Comparison of ENCODE assay signal across 10 cellular contexts in the genomic region with DNA sequence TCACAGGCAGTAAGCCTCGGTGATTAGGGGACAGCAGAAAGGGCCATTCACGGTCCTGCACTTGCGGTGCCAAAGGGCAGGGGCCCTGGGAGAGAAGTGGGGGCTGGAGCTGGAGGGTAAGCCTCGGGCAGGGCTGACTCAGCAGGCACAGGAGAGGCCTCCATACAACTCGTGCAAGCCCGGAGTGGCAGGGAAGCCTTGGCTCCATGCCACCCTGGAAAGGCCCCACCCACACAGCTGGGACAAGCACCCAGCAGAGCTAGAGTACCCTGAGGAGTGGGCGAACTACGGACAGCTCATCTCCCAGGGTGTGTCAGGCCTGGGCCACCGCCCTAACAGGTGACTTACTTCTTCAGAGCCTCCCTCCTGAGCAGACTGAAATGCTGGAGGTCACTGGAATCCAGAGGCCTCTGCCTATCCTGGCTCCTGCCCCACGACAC. TPM values are rescaled to one million over a fixed set of nuclear protein-coding genes. Genes with fewer than 3 reads are reported as not detected.
DNase-seq lines count a peak whose midpoint lies in the region; ATAC-seq, FAIRE-seq and TF ChIP-seq lines count a peak whose summit lies in the region.
"Had no signal": no experiment of that assay in that cellular context is flagged by ENCODE, and none has a peak within 500 bp of the region (broad histone marks: within the 10 kb centered on the region; RNA-seq: fewer than 3 reads in every experiment).

No MANE protein-coding gene starts in this region.

- no peak overlapping the region for H4K8ac ChIP-seq in trophoblast cell (ENCODE audit: low read depth, low read length)

- no peaks in the 10 kb centered on the region for H3K79me2 ChIP-seq in HepG2 (ENCODE audit: insufficient read depth, low read length)
- no peaks in the 10 kb centered on the region for H3K79me2 ChIP-seq in trophoblast cell (ENCODE audit: control insufficient read depth, insufficient read depth, low read length, poor library complexity)

- no peak overlapping the region for H3K4ac ChIP-seq in trophoblast cell (ENCODE audit: low read depth, low read length)

- H3K27me3 ChIP-seq in HepG2 (ENCODE audit: control insufficient read depth in 1 of 2, insufficient read depth in 2 of 2, low read length in 2 of 2) (no peaks in the 10 kb centered on the region), trophoblast cell (ENCODE audit: insufficient read depth, low read length) (no peaks in the 10 kb centered on the region)

- no peaks in the 10 kb centered on the region for H4K20me1 ChIP-seq in HepG2 (ENCODE audit: insufficient read depth, low read length)

- peaks cover 0 to 5% (median 0%) of the 10 kb centered on the region in 5 experiments for H3K9me3 Mint-ChIP-seq in brain
- no peaks in the 10 kb centered on the region for H3K9me3 Mint-ChIP-seq in activated naive CD4-positive, alpha-beta T cell treated with anti-CD3 and anti-CD28 coated beads, Interleukin-2, amount 10 ng/mL, durations not matched to agents 7 days and 5 days

- H2AK5ac ChIP-seq in trophoblast cell (ENCODE audit: low read length): no peak overlapping the region

- no peak for TF ChIP-seq RAD21 in A549 (conservative IDR thresholded peaks at IDR 0.05 in 1 of 2, IDR thresholded peaks at IDR 0.05 in 1 of 2)
- no peak for TF ChIP-seq RAD21 in HepG2 (CRISPR knock-in tag; IDR thresholded peaks at IDR 0.05)

- DNase-seq in A549 (ENCODE audit: low read depth in 1 of 2, low spot score in 1 of 2) (peak in 1 of 2 experiments; percentile 44), HK-2 (ENCODE audit: unreplicated experiment) (peak; percentile 63), HepG2 (ENCODE audit: low spot score) (peak; percentile 60), trophoblast cell (no peak)
- no peak for DNase-seq in activated naive CD4-positive, alpha-beta T cell treated with anti-CD3 and anti-CD28 coated beads, Interleukin-2, amount 10 ng/mL, durations not matched to agents 7 days and 5 days
- no peak for DNase-seq in stimulated activated CD4-positive, alpha-beta T cell treated with anti-CD3 and anti-CD28 coated beads, Interleukin-2, amount 100 ng/mL, for 24 hours
- DNase-seq: DND-41 had no signal

- peak overlapping the region in 1 of 5 experiments; percentile 13 for H3K4me3 Mint-ChIP-seq in brain
- no peak overlapping the region for H3K4me3 Mint-ChIP-seq in activated naive CD4-positive, alpha-beta T cell treated with anti-CD3 and anti-CD28 coated beads, Interleukin-2, amount 10 ng/mL, durations not matched to agents 7 days and 5 days

- in situ Hi-C loops in HepG2 (cut with HindIII; ENCODE audit: extremely low pct_ligation_motif_present, low pct_unique_long_range_greater_than_20kb): loop anchor here (10.0 kb wide), 1 partner anchor 150 kb away; the partner anchor contains the start of gene RPS14

- no peak overlapping the region for H2BK12ac ChIP-seq in trophoblast cell (ENCODE audit: low read length)

- H3K9me3 ChIP-seq in A549 (no peaks in the 10 kb centered on the region), HepG2 (ENCODE audit: low read length) (no peaks in the 10 kb centered on the region), trophoblast cell (ENCODE audit: insufficient read depth, low read depth, low read length) (peaks cover 2% of the 10 kb centered on the region)

- no peak overlapping the region for H3K18ac ChIP-seq in trophoblast cell (ENCODE audit: low read length)

- H3K14ac ChIP-seq in trophoblast cell (ENCODE audit: low read length): no peak overlapping the region

- H3K27ac ChIP-seq in A549: peak overlapping the region; percentile 74 to 87
- H3K27ac ChIP-seq in HepG2 (ENCODE audit: extremely low read length, insufficient read depth, low read length): no peak overlapping the region
- H3K27ac ChIP-seq in trophoblast cell (ENCODE audit: low read depth, low read length): no peak overlapping the region

- H3K4me1 ChIP-seq in A549 (peaks cover 49% of the 10 kb centered on the region), HepG2 (ENCODE audit: insufficient read depth, low read length) (peaks cover 30% of the 10 kb centered on the region), trophoblast cell (ENCODE audit: control insufficient read depth in 1 of 2, insufficient read depth in 2 of 2, low read length in 2 of 2) (no peaks in the 10 kb centered on the region)

- TF ChIP-seq EP300 in A549 (IDR thresholded peaks at IDR 0.05) (no peak), HepG2 (IDR thresholded peaks at IDR 0.05; ENCODE audit: low read depth in 2 of 2, low read length in 2 of 2) (no peak), HepG2 (CRISPR knock-in tag; IDR thresholded peaks at IDR 0.05; ENCODE audit: borderline replicate concordance) (no peak; the same call in 1 of the 2 replicates)

- H3K9ac ChIP-seq in HepG2 (ENCODE audit: insufficient read depth, low read depth, low read length) (peak overlapping the region; percentile 15; the same call in 1 of the 2 replicates), trophoblast cell (ENCODE audit: low read length) (no peak overlapping the region)

- POLR2A ChIA-PET in A549 (lab: Yijun Ruan, JAX): no interaction called here
- POLR2A ChIA-PET in HepG2 (lab: Yijun Ruan, JAX): interaction anchor here (0.7 to 2.7 kb wide), 5 partner anchors 10 to 158 kb away, joined by 3 to 12 read pairs (median 4); no protein-coding TSS in a partner anchor

- CTCF ChIA-PET in A549 (lab: Yijun Ruan, JAX): interaction anchor here (1.1 to 1.9 kb wide), 6 partner anchors 8 to 133 kb away, joined by 3 to 13 read pairs (median 6); partner anchors contain the start of gene ARSI
- CTCF ChIA-PET in HepG2 (lab: Yijun Ruan, JAX; ENCODE audit: low intra/inter-chr PET ratio, low total read pairs): no interaction called here
- CTCF ChIA-PET in activated naive CD4-positive, alpha-beta T cell treated with anti-CD3 and anti-CD28 coated beads, Interleukin-2, amount 10 ng/mL, durations not matched to agents 7 days and 5 days (lab: Charles Lee): no interaction called here

- H3K23ac ChIP-seq in trophoblast cell (ENCODE audit: low read length): no peak overlapping the region

- H3K4me3 ChIP-seq in A549 (no peak overlapping the region), HepG2 (replicated peaks in 1 of 3; ENCODE audit: insufficient read depth in 1 of 3, low read depth in 2 of 3, low read length in 3 of 3) (peak overlapping the region in 1 of 3 experiments; percentile 50; a peak in 1 of 6 replicates), trophoblast cell (ENCODE audit: low read depth, low read length) (no peak overlapping the region)

- H3K4me1 Mint-ChIP-seq in brain: peaks cover 69% of the 10 kb centered on the region
- no peaks in the 10 kb centered on the region for H3K4me1 Mint-ChIP-seq in activated naive CD4-positive, alpha-beta T cell treated with anti-CD3 and anti-CD28 coated beads, Interleukin-2, amount 10 ng/mL, durations not matched to agents 7 days and 5 days

- H2BK120ac ChIP-seq in trophoblast cell (ENCODE audit: insufficient read depth, low read length, poor library complexity): no peak overlapping the region

- peak; percentile 44 to 67; a peak in 5 of 6 replicates for ATAC-seq in A549
- peak; percentile 80 for ATAC-seq in HepG2
- no peak for ATAC-seq in GM18498 (IDR thresholded peaks at IDR 0.05; ENCODE audit: unreplicated experiment)

- H3K36me3 ChIP-seq in HepG2 (replicated peaks in 1 of 2; ENCODE audit: control insufficient read depth in 1 of 2, insufficient read depth in 2 of 2, low read length in 2 of 2) (no peaks in the 10 kb centered on the region; a peak in 1 of 5 replicates), trophoblast cell (ENCODE audit: control insufficient read depth in 1 of 2, insufficient read depth in 2 of 2, low read length in 2 of 2) (peaks cover 0 to 3% of the 10 kb centered on the region in 2 experiments)

- H3K27me3 Mint-ChIP-seq in brain: peaks cover 3% of the 10 kb centered on the region
- H3K27me3 Mint-ChIP-seq in activated naive CD4-positive, alpha-beta T cell treated with anti-CD3 and anti-CD28 coated beads, Interleukin-2, amount 10 ng/mL, durations not matched to agents 7 days and 5 days: peaks cover 13% of the 10 kb centered on the region

- H2BK5ac ChIP-seq in trophoblast cell (ENCODE audit: low read depth, low read length, poor library complexity): no peak overlapping the region

- H3K4me2 ChIP-seq in A549 (peak overlapping the region; percentile 64), HepG2 (ENCODE audit: low read depth, low read length) (peak overlapping the region; percentile 64), trophoblast cell (ENCODE audit: low read length) (no peak overlapping the region)

- no peaks in the 10 kb centered on the region for H3K36me3 Mint-ChIP-seq in brain
- H3K36me3 Mint-ChIP-seq in activated naive CD4-positive, alpha-beta T cell treated with anti-CD3 and anti-CD28 coated beads, Interleukin-2, amount 10 ng/mL, durations not matched to agents 7 days and 5 days: no peaks in the 10 kb centered on the region

- peak overlapping the region in 4 of 5 experiments; percentile 47 to 86 (median 64) for H3K27ac Mint-ChIP-seq in brain
- H3K27ac Mint-ChIP-seq in activated naive CD4-positive, alpha-beta T cell treated with anti-CD3 and anti-CD28 coated beads, Interleukin-2, amount 10 ng/mL, durations not matched to agents 7 days and 5 days: no peak overlapping the region

- no peak overlapping the region for H2AFZ ChIP-seq in HepG2 (ENCODE audit: low read length)
- no peak overlapping the region for H2AFZ ChIP-seq in trophoblast cell (ENCODE audit: insufficient read depth, low read length, poor library complexity)

- WGBS in A549 (ENCODE audit: missing lambda C conversion rate): 32% methylated on average over 10 of the region's 10 CpGs
- WGBS in HepG2 (ENCODE audit: low lambda C conversion rate): 7% methylated on average over 7 of the region's 10 CpGs
- WGBS in trophoblast cell (ENCODE audit: extremely low coverage, insufficient coverage, insufficient read length): no CpG with 5 or more reads among the region's 10 CpGs

- no peaks in the 10 kb centered on the region for H3K79me1 ChIP-seq in trophoblast cell (ENCODE audit: low read length)

- intact Hi-C loops in HepG2 (cut with micrococcal nuclease; ENCODE audit: unreplicated experiment): no loop called here

- no peak for TF ChIP-seq POLR2A in A549 (IDR thresholded peaks at IDR 0.05; ENCODE audit: low read length)
- TF ChIP-seq POLR2A in HepG2 (IDR thresholded peaks at IDR 0.05; ENCODE audit: insufficient read depth in 1 of 2, low read depth in 2 of 2, low read length in 2 of 2): no peak

- no TSS peak for BruUV-seq in HepG2 (replicated peaks; lab: Mats Ljungman, UMichigan)

- H4K91ac ChIP-seq in trophoblast cell (ENCODE audit: low read depth, low read length): no peak overlapping the region

- TF ChIP-seq CTCF in A549 (IDR thresholded peaks at IDR 0.05): no peak
- TF ChIP-seq CTCF in brain (conservative IDR thresholded peaks at IDR 0.05): no peak
- no peak for TF ChIP-seq CTCF in HepG2 (CRISPR knock-in tag; IDR thresholded peaks at IDR 0.05)

- no peak for FAIRE-seq in A549 (lab: Jason Lieb, UNC)
- no peak for FAIRE-seq in HepG2 (lab: Jason Lieb, UNC)

- no peak overlapping the region for H4K12ac ChIP-seq in trophoblast cell (ENCODE audit: low read depth, low read length)

RNA-seq across cellular contexts. Expression of gene CAMK2A, which starts 5.6 kb away (rescaled TPM):
- polyA plus RNA-seq in A549 (2011; rRNA removed) (0.09 and 0.19 TPM in 2 replicates), A549 (2017; fragmentation: RNase III; extraction: RNeasy Plus Mini Kit Qiagen cat#74134 plus additional on column Dnase treatment) (0.67 to 1.6 TPM (median 0.93 TPM) in 3 replicates), brain (ENCODE audit: insufficient read depth, low read depth, low replicate concordance) (116 TPM), HepG2 (2011; rRNA removed) (0.16 TPM in 1 of 2 replicates, not detected in the other)
- 0.07 and 0.14 TPM in 2 replicates for polyA plus RNA-seq in A549 (2012; cell fraction: cytosol; rRNA removed)
- polyA plus RNA-seq in A549 (2012; cell fraction: nucleus; rRNA removed): 1.2 and 1.9 TPM in 2 replicates
- 0.45 and 0.54 TPM in 2 replicates for polyA minus RNA-seq in A549 (2011; rRNA and poly(A)+ RNA removed)
- 0.11 TPM in 1 of 2 replicates, not detected in the other for total RNA-seq in HepG2 (2016; rRNA removed; fragmentation: Illumina TruSeq; extraction: Trizol)
- total RNA-seq in HepG2 (2016; cell fraction: cytosol; rRNA removed; fragmentation: Illumina TruSeq; extraction: Trizol; ENCODE audit: low read depth): not detected in 2 replicates
- total RNA-seq in HepG2 (2016; cell fraction: insoluble cytoplasmic fraction; rRNA removed; fragmentation: Illumina TruSeq; extraction: Trizol): 0.03 and 0.09 TPM in 2 replicates
- total RNA-seq in HepG2 (2016; cell fraction: membrane; rRNA removed; fragmentation: Illumina TruSeq; extraction: Trizol): not detected in 2 replicates
- 0.25 and 0.40 TPM in 2 replicates for total RNA-seq in HepG2 (2016; cell fraction: nucleus; rRNA removed; fragmentation: Illumina TruSeq; extraction: Trizol)
- 0.03 and 0.04 TPM in 2 replicates for polyA plus RNA-seq in HepG2 (2011; cell fraction: cytosol; rRNA removed)
- polyA plus RNA-seq in HepG2 (2011; cell fraction: nucleus; rRNA removed): 0.09 and 0.39 TPM in 2 replicates
- 0.03 and 0.08 TPM in 2 replicates for polyA plus RNA-seq in HepG2 (2012)
- polyA plus RNA-seq in HepG2 (2016; cell fraction: cytosol; fragmentation: Illumina TruSeq; extraction: Trizol; ENCODE audit: low read depth): 0.06 TPM in 1 of 2 replicates, not detected in the other
- 0.05 TPM in 1 of 2 replicates, not detected in the other for polyA plus RNA-seq in HepG2 (2016; cell fraction: insoluble cytoplasmic fraction; fragmentation: Illumina TruSeq; extraction: Trizol; ENCODE audit: low read depth)
- not detected in 2 replicates for polyA plus RNA-seq in HepG2 (2016; cell fraction: membrane; fragmentation: Illumina TruSeq; extraction: Trizol; ENCODE audit: low read depth)
- polyA plus RNA-seq in HepG2 (2016; cell fraction: nucleus; fragmentation: Illumina TruSeq; extraction: Trizol; ENCODE audit: insufficient read depth, low read depth): 0.34 and 0.43 TPM in 2 replicates
- polyA minus RNA-seq in HepG2 (2011; rRNA and poly(A)+ RNA removed; ENCODE audit: low replicate concordance): 0.14 TPM in 1 of 2 replicates, not detected in the other
- not detected in 2 replicates for polyA minus RNA-seq in HepG2 (2011; cell fraction: cytosol; rRNA and poly(A)+ RNA removed)
- 0.12 TPM in 1 of 2 replicates, not detected in the other for polyA minus RNA-seq in HepG2 (2011; cell fraction: nucleus; rRNA and poly(A)+ RNA removed)
- 0.21 and 0.40 TPM in 2 replicates for polyA plus RNA-seq in trophoblast cell (2013)
- total RNA-seq: subcutaneous adipose tissue had no signal

RNA-seq across cellular contexts. Expression of gene ARSI, which starts 7.5 kb away (rescaled TPM):
- polyA plus RNA-seq in A549 (2011; rRNA removed) (2.9 and 3.2 TPM in 2 replicates), A549 (2017; fragmentation: RNase III; extraction: RNeasy Plus Mini Kit Qiagen cat#74134 plus additional on column Dnase treatment) (17.4 to 24.1 TPM (median 22.0 TPM) in 3 replicates), brain (ENCODE audit: insufficient read depth, low read depth, low replicate concordance) (1.2 TPM), HepG2 (2011; rRNA removed) (4.2 and 6.4 TPM in 2 replicates)
- polyA plus RNA-seq in A549 (2012; cell fraction: cytosol; rRNA removed): 10.5 and 13.8 TPM in 2 replicates
- 24.0 and 29.6 TPM in 2 replicates for polyA plus RNA-seq in A549 (2012; cell fraction: nucleus; rRNA removed)
- 3.4 and 5.7 TPM in 2 replicates for polyA minus RNA-seq in A549 (2011; rRNA and poly(A)+ RNA removed)
- total RNA-seq in HepG2 (2016; rRNA removed; fragmentation: Illumina TruSeq; extraction: Trizol): 17.6 and 33.9 TPM in 2 replicates
- total RNA-seq in HepG2 (2016; cell fraction: cytosol; rRNA removed; fragmentation: Illumina TruSeq; extraction: Trizol; ENCODE audit: low read depth): 3.1 and 3.4 TPM in 2 replicates
- 21.4 and 37.4 TPM in 2 replicates for total RNA-seq in HepG2 (2016; cell fraction: insoluble cytoplasmic fraction; rRNA removed; fragmentation: Illumina TruSeq; extraction: Trizol)
- 11.0 and 13.0 TPM in 2 replicates for total RNA-seq in HepG2 (2016; cell fraction: membrane; rRNA removed; fragmentation: Illumina TruSeq; extraction: Trizol)
- total RNA-seq in HepG2 (2016; cell fraction: nucleus; rRNA removed; fragmentation: Illumina TruSeq; extraction: Trizol): 25.8 and 28.7 TPM in 2 replicates
- polyA plus RNA-seq in HepG2 (2011; cell fraction: cytosol; rRNA removed): 6.1 and 8.6 TPM in 2 replicates
- polyA plus RNA-seq in HepG2 (2011; cell fraction: nucleus; rRNA removed): 5.3 and 5.7 TPM in 2 replicates
- polyA plus RNA-seq in HepG2 (2012): 2.2 and 3.5 TPM in 2 replicates
- polyA plus RNA-seq in HepG2 (2016; cell fraction: cytosol; fragmentation: Illumina TruSeq; extraction: Trizol; ENCODE audit: low read depth): 2.1 and 2.4 TPM in 2 replicates
- polyA plus RNA-seq in HepG2 (2016; cell fraction: insoluble cytoplasmic fraction; fragmentation: Illumina TruSeq; extraction: Trizol; ENCODE audit: low read depth): 14.2 and 17.0 TPM in 2 replicates
- polyA plus RNA-seq in HepG2 (2016; cell fraction: membrane; fragmentation: Illumina TruSeq; extraction: Trizol; ENCODE audit: low read depth): 5.0 and 7.0 TPM in 2 replicates
- polyA plus RNA-seq in HepG2 (2016; cell fraction: nucleus; fragmentation: Illumina TruSeq; extraction: Trizol; ENCODE audit: insufficient read depth, low read depth): 29.1 and 30.1 TPM in 2 replicates
- 0.07 and 16.9 TPM in 2 replicates for polyA minus RNA-seq in HepG2 (2011; rRNA and poly(A)+ RNA removed; ENCODE audit: low replicate concordance)
- 5.9 and 6.4 TPM in 2 replicates for polyA minus RNA-seq in HepG2 (2011; cell fraction: cytosol; rRNA and poly(A)+ RNA removed)
- polyA minus RNA-seq in HepG2 (2011; cell fraction: nucleus; rRNA and poly(A)+ RNA removed): 4.8 and 6.6 TPM in 2 replicates
- polyA plus RNA-seq in trophoblast cell (2013): 5.1 and 5.3 TPM in 2 replicates

Comparison
In these comparisons a context has a peak if more than half of its experiments do, and no peak if none do; other contexts are left out.
1. DNase-seq: peak in HK-2 (single experiment) and HepG2 (single experiment); none in activated naive CD4-positive, alpha-beta T cell treated with anti-CD3 and anti-CD28 coated beads, Interleukin-2, amount 10 ng/mL, durations not matched to agents 7 days and 5 days (single experiment), trophoblast cell (0 of 2) and stimulated activated CD4-positive, alpha-beta T cell treated with anti-CD3 and anti-CD28 coated beads, Interleukin-2, amount 100 ng/mL, for 24 hours (0 of 2).
2. H3K27ac ChIP-seq: peak in A549 (2 of 2); none in HepG2 (single experiment) and trophoblast cell (single experiment).
3. RNA of gene CAMK2A, which starts 5.6 kb away (polyA plus RNA-seq): 116 TPM in brain (single experiment); 0.07 to 1.9 TPM in A549 and 0.03 to 0.43 TPM in HepG2; every median in the first group is over 10 times any median in the second.
4. Of the 38 proteins assayed by ChIP-seq in both HepG2 and A549: peak only in HepG2: FOSL2, HDAC2 and MAX; only in A549: none; in both: MAFK; in neither: 34.